ENCODE assay signal across 3 cellular contexts in genomic region chr16:10592611-10593010, GRCh38.
TF ChIP-seq lines count a peak whose summit lies in the region.

No MANE protein-coding gene starts in this region.

TF ChIP-seq in HepG2, 621 proteins besides CTCF, POLR2A, EP300 and RAD21 (continues in another document):
- no peak for TF ChIP-seq JUNB (CRISPR knock-in tag; IDR thresholded peaks at IDR 0.05; ENCODE audit: borderline replicate concordance)
- TF ChIP-seq ZBTB40 (IDR thresholded peaks at IDR 0.05): peak; percentile 33; the same call in 1 of the 2 replicates
- peak; percentile 60; the same call in 1 of the 2 replicates for TF ChIP-seq ZBTB40 (CRISPR knock-in tag; IDR thresholded peaks at IDR 0.05)
- no peak for TF ChIP-seq ZNF891 (CRISPR knock-in tag; IDR thresholded peaks at IDR 0.05)
- no peak for TF ChIP-seq PHF20 (CRISPR knock-in tag; IDR thresholded peaks at IDR 0.05)

TF ChIP-seq in GM12878, 131 proteins besides CTCF, POLR2A, EP300 and RAD21:
- TF ChIP-seq ATF2 (IDR thresholded peaks at IDR 0.05; ENCODE audit: low read length): no peak
- no peak for TF ChIP-seq BCL3 (IDR thresholded peaks at IDR 0.05; ENCODE audit: borderline replicate concordance, insufficient read depth, low read depth, low read length, poor library complexity, severe bottlenecking)
- TF ChIP-seq ZBTB40 (IDR thresholded peaks at IDR 0.05; ENCODE audit: borderline replicate concordance): peak; percentile 50
- no peak for TF ChIP-seq CUX1 (IDR thresholded peaks at IDR 0.05; ENCODE audit: insufficient replicate concordance, low read depth, low read length)
- TF ChIP-seq SMAD1 (IDR thresholded peaks at IDR 0.05; ENCODE audit: low read depth, partially characterized antibody): no peak
- no peak for TF ChIP-seq BHLHE40 (IDR thresholded peaks at IDR 0.05; ENCODE audit: borderline replicate concordance in 1 of 2, low read depth in 2 of 2, low read length in 1 of 2)

TF ChIP-seq in K562, 482 proteins besides CTCF, POLR2A, EP300 and RAD21:
- TF ChIP-seq ARID2 (IDR thresholded peaks at IDR 0.05) (no peak), ZBTB40 (IDR thresholded peaks at IDR 0.05) (peak; percentile 86), ZBTB40 (CRISPR knock-in tag; IDR thresholded peaks at IDR 0.05) (0 out of 2 replicates have a peak, but pooled peaks have one; percentile 28)
